ENCODE assay signal across 13 cellular contexts in the genomic region with DNA sequence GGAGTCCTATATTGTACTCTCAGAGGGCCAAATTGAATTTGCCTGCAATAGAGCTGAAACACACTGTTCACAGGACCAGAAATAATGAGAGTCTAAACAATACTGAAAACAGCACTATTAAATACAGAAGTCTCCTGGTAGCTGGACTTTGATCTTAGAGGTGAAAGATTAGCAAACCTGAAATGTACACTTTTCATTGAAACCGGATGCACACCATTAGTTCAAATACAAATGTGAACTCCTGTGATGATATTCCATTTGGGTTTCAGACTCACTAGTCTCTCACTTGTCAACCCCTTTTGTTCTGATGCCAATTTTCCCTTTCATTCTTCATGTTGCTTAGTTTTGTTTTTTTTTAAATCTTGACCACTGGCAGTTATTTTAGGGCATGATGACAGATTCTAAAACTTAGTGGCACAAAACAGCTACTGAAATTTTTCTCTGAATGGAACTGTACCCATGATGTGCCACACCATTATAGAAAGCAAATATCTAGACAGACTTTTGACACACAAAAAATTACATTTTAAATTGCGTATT. TPM values are rescaled to one million over a fixed set of nuclear protein-coding genes. Genes with fewer than 3 reads are reported as not detected.
DNase-seq lines count a peak whose midpoint lies in the region; ATAC-seq and TF ChIP-seq lines count a peak whose summit lies in the region.
"Had no signal": no experiment of that assay in that cellular context is flagged by ENCODE, and none has a peak within 500 bp of the region (broad histone marks: within the 10 kb centered on the region; RNA-seq: fewer than 3 reads in every experiment).

No MANE protein-coding gene starts in this region.

- H3K4me1 ChIP-seq in effector memory CD4-positive, alpha-beta T cell (ENCODE audit: control insufficient read depth, insufficient read depth, low read length, poor library complexity, severe bottlenecking): no peaks in the 10 kb centered on the region

- no peaks in the 10 kb centered on the region for H3K36me3 Mint-ChIP-seq in naive thymus-derived CD8-positive, alpha-beta T cell
- no peaks in the 10 kb centered on the region for H3K36me3 Mint-ChIP-seq in mesothelial cell of epicardium
- H3K36me3 Mint-ChIP-seq: activated naive CD8-positive, alpha-beta T cell had no signal

- H3K27me3 ChIP-seq in effector memory CD4-positive, alpha-beta T cell (replicated peaks; ENCODE audit: control insufficient read depth, insufficient read depth, low read length, poor library complexity, severe bottlenecking): no peaks in the 10 kb centered on the region

- POLR2A ChIA-PET in naive thymus-derived CD8-positive, alpha-beta T cell (lab: Charles Lee): no interaction called here

- no peak overlapping the region for H3K27ac ChIP-seq in effector memory CD4-positive, alpha-beta T cell (ENCODE audit: insufficient read depth, low read length, poor library complexity, severe bottlenecking)

- peak; percentile 87 for ATAC-seq in GM19395 (IDR thresholded peaks at IDR 0.05; ENCODE audit: unreplicated experiment)
- ATAC-seq in HG02798 (IDR thresholded peaks at IDR 0.05; ENCODE audit: poor library complexity, unreplicated experiment): peak; percentile 86
- peak; percentile 65 for ATAC-seq in HG03469 (IDR thresholded peaks at IDR 0.05; ENCODE audit: unreplicated experiment)
- no peak for ATAC-seq in naive thymus-derived CD8-positive, alpha-beta T cell
- ATAC-seq: left cardiac atrium had no signal

- H3K4me1 Mint-ChIP-seq in naive thymus-derived CD8-positive, alpha-beta T cell: peaks cover 0 to 10% (median 6%) of the 10 kb centered on the region in 4 donors
- H3K4me1 Mint-ChIP-seq in mesothelial cell of epicardium: peaks cover 14% of the 10 kb centered on the region

- no peak overlapping the region for H3K4me3 Mint-ChIP-seq in naive thymus-derived CD8-positive, alpha-beta T cell
- no peak overlapping the region for H3K4me3 Mint-ChIP-seq in mesothelial cell of epicardium
- H3K4me3 Mint-ChIP-seq: activated naive CD8-positive, alpha-beta T cell; dendritic cell treated with granulocyte-macrophage colony-stimulating factor and Interleukin-4, amounts not matched to agents 40 ng/mL and 50 ng/mL, for 4 days had no signal

- H3K9me3 ChIP-seq in effector memory CD4-positive, alpha-beta T cell (ENCODE audit: control insufficient read depth, low read length): no peaks in the 10 kb centered on the region

- in situ Hi-C loops in GM13976 (cut with MboI; ENCODE audit: low sequenced_read_pairs, unreplicated experiment): no loop called here

- H3K27me3 Mint-ChIP-seq in naive thymus-derived CD8-positive, alpha-beta T cell: no peaks in the 10 kb centered on the region
- H3K27me3 Mint-ChIP-seq in mesothelial cell of epicardium (ENCODE audit: low read depth): peaks cover 15% of the 10 kb centered on the region
- H3K27me3 Mint-ChIP-seq: activated naive CD8-positive, alpha-beta T cell had no signal

- H3K36me3 ChIP-seq in effector memory CD4-positive, alpha-beta T cell (ENCODE audit: control insufficient read depth, insufficient read depth, low read length): no peaks in the 10 kb centered on the region

- peak; percentile 34 for DNase-seq in GM13976 (ENCODE audit: low spot score)
- no peak for DNase-seq in MV-4-11 (lab: John Stamatoyannopoulos, UW)
- no peak for DNase-seq in naive thymus-derived CD8-positive, alpha-beta T cell
- DNase-seq in mesothelial cell of epicardium (ENCODE audit: low spot score in 2 of 2, unreplicated experiment in 2 of 2): no peak
- DNase-seq in effector memory CD4-positive, alpha-beta T cell: no peak
- DNase-seq: activated CD4-positive, alpha-beta T cell treated with anti-CD3 and anti-CD28 coated beads, Interleukin-2, amount 50 U/mL, for 48 hours; left cardiac atrium; NCI-H1105 treated with DMSO at 0.1 percent for 48 hours had no signal

- H3K4me3 ChIP-seq in effector memory CD4-positive, alpha-beta T cell (ENCODE audit: insufficient read depth, low read depth, low read length, poor library complexity, severe bottlenecking): no peak overlapping the region

- peak overlapping the region in 1 of 10 donors; percentile 39 for H3K27ac Mint-ChIP-seq in naive thymus-derived CD8-positive, alpha-beta T cell
- H3K27ac Mint-ChIP-seq in mesothelial cell of epicardium: no peak overlapping the region
- H3K27ac Mint-ChIP-seq: activated naive CD8-positive, alpha-beta T cell; dendritic cell treated with granulocyte-macrophage colony-stimulating factor and Interleukin-4, amounts not matched to agents 40 ng/mL and 50 ng/mL, for 4 days had no signal

- TF ChIP-seq CTCF in GM13976 (IDR thresholded peaks at IDR 0.05; ENCODE audit: borderline replicate concordance, control extremely low read depth, extremely low read depth, insufficient read depth, missing control alignments) (no peak), mesothelial cell of epicardium (IDR thresholded peaks at IDR 0.05; ENCODE audit: unreplicated experiment) (no peak)

- H3K9me3 Mint-ChIP-seq in naive thymus-derived CD8-positive, alpha-beta T cell: no peaks in the 10 kb centered on the region
- no peaks in the 10 kb centered on the region for H3K9me3 Mint-ChIP-seq in mesothelial cell of epicardium
- H3K9me3 Mint-ChIP-seq: dendritic cell treated with granulocyte-macrophage colony-stimulating factor and Interleukin-4, amounts not matched to agents 40 ng/mL and 50 ng/mL, for 4 days had no signal

RNA-seq across cellular contexts. Expression of a gene that starts 5.9 kb away (rescaled TPM):
- total RNA-seq in naive thymus-derived CD8-positive, alpha-beta T cell: 1 to 10 TPM; 1.6 to 2.3 TPM
- under 1 TPM; 0.13 to 0.68 (median 0.29) TPM for polyA plus RNA-seq in naive thymus-derived CD8-positive, alpha-beta T cell
- total RNA-seq in mesothelial cell of epicardium: 2.0 to 2.8 TPM (median 2.1 TPM) in 3 replicates

Comparison
In these comparisons a context has a peak if more than half of its experiments do, and no peak if none do; other contexts are left out.
1. ATAC-seq: peak in GM19395 (single experiment), HG02798 (single experiment) and HG03469 (single experiment); none in naive thymus-derived CD8-positive, alpha-beta T cell (0 of 2).